Comparison of ENCODE assay signal across 20 cellular contexts in the genomic region with DNA sequence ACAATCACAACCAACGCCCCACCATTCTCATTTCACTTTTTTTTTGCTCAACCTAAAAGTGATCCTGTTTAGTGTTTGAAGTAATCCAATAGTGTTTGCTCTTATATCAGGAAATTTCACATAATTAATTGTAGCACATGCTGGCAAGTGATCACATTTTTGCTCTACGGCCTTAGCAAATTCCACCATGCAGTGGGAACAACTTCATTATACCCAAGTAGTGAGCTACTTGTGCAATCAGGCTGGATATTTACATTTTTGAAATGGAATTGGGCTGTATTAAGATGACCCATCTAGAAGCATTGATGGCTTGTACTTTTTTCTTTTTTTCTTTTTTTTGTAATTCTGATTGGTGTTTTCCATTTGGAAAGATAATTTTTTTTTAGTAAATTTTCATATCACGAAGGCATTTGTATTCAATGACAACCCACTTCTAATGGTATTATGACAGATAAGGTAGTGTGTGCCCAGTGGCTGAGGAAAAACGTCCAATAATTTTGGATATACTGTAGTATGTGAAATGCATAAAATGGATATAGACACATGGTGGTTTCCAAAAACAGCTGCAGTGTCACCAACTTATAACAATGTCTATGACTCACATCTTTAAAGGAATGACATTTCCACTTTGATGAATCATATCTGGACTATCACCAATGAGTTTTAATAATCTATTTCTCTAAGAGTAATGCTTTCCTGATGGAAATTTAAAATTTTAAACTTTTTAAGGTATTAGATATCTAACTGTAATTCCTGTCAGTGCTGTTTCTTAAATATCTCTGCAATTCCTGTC.
A peak's percentile ranks its signal among the peaks of the same experiment; 100 is the strongest.
DNase-seq lines count a peak whose midpoint lies in the region; ATAC-seq, FAIRE-seq and TF ChIP-seq lines count a peak whose summit lies in the region.
"Had no signal": no experiment of that assay in that cellular context is flagged by ENCODE, and none has a peak within 500 bp of the region (broad histone marks: within the 10 kb centered on the region; RNA-seq: fewer than 3 reads in every experiment).

No MANE protein-coding gene starts in this region.

- no peak for DNase-seq in heart left ventricle
- no peak for DNase-seq in left cardiac atrium
- DNase-seq in astrocyte (ENCODE audit: low read depth) = peak; percentile 75
- peak; percentile 71 to 85 for DNase-seq in foreskin fibroblast
- no peak for DNase-seq in transverse colon
- DNase-seq in MM.1S = no peak
- no peak for DNase-seq in NCI-H2196 treated with DMSO at 0.1 percent for 48 hours (lab: John Stamatoyannopoulos, UW; ENCODE audit: unreplicated experiment)
- no peak for DNase-seq in H54 (ENCODE audit: insufficient read length, low spot score)
- DNase-seq: activated CD4-positive, alpha-beta T cell treated with anti-CD3 and anti-CD28 coated beads, Interleukin-2, amount 10 ng/mL, durations not matched to agents 24 days and 14 days; activated T-cell treated with anti-CD3 and anti-CD28 coated beads for 4 hours; GDM1; NCI-H1436; NCI-H2227 treated with DMSO at 0.1 percent for 48 hours; SHP77; small intestine; T1000 had no signal

- H3F3A ChIP-seq in MM.1S (ENCODE audit: insufficient read depth, low read length) = no peaks in the 10 kb centered on the region

- no peak overlapping the region for H3K27ac Mint-ChIP-seq in astrocyte (ENCODE audit: unreplicated experiment)
- H3K27ac Mint-ChIP-seq: activated CD4-positive, alpha-beta T cell treated with anti-CD3 and anti-CD28 coated beads, Interleukin-2, amount 10 ng/mL, durations not matched to agents 24 days and 14 days; activated naive CD8-positive, alpha-beta T cell; stimulated activated memory B cell treated with anti-CD40 and anti-IgM and Interleukin-4, amounts not matched to agents 10 μg/mL and 1 μg/mL and 100 μg/mL, for 72 hours had no signal

- H3K9me3 Mint-ChIP-seq in astrocyte (ENCODE audit: unreplicated experiment) = peaks cover 10% of the 10 kb centered on the region
- H3K9me3 Mint-ChIP-seq: activated CD4-positive, alpha-beta T cell treated with anti-CD3 and anti-CD28 coated beads, Interleukin-2, amount 10 ng/mL, durations not matched to agents 24 days and 14 days had no signal

- peaks cover 6% of the 10 kb centered on the region for H3K36me3 Mint-ChIP-seq in astrocyte (ENCODE audit: low read depth, unreplicated experiment)
- H3K36me3 Mint-ChIP-seq: activated naive CD8-positive, alpha-beta T cell; stimulated activated memory B cell treated with anti-CD40 and anti-IgM and Interleukin-4, amounts not matched to agents 10 μg/mL and 1 μg/mL and 100 μg/mL, for 72 hours had no signal

- TF ChIP-seq CTCF in heart left ventricle (IDR thresholded peaks at IDR 0.05) (no peak), astrocyte (IDR thresholded peaks at IDR 0.05; ENCODE audit: insufficient read depth, low read depth, low read length) (no peak), foreskin fibroblast (IDR thresholded peaks at IDR 0.05; ENCODE audit: low read depth, low read length) (no peak), transverse colon (IDR thresholded peaks at IDR 0.05) (no peak), MM.1S (IDR thresholded peaks at IDR 0.05; ENCODE audit: low read length) (no peak)

- 81 to 89% (median 84%) methylated on average over 4 of the region's 4 CpGs for WGBS in heart left ventricle, 4 donors
- WGBS in transverse colon (ENCODE audit: low coverage in 1 of 2), 2 donors = 68 to 70% methylated on average over 4 of the region's 4 CpGs

- TF ChIP-seq POLR2A in heart left ventricle (IDR thresholded peaks at IDR 0.05) (no peak), transverse colon (IDR thresholded peaks at IDR 0.05) (no peak), H54 (IDR thresholded peaks at IDR 0.05; ENCODE audit: low read depth, low read length) (no peak)

- in situ Hi-C loops in transverse colon (cut with MboI; ENCODE audit: low pct_ligation_motif_present in 1 of 4, low pct_unique_long_range_greater_than_20kb in 1 of 4, low sequenced_read_pairs in 3 of 4) = no loop called here

- intact Hi-C loops in heart left ventricle (cut with DNase I) (loop anchor here in 1 of 10 donors (5.0 kb wide), 1 partner anchor 34 kb away; no protein-coding TSS in a partner anchor), left cardiac atrium (cut with DNase I) (no loop called here), transverse colon (cut with DNase I; ENCODE audit: low total_unique reads) (no loop called here)

- peak overlapping the region; percentile 70 for H3K9ac ChIP-seq in astrocyte (ENCODE audit: low read length)
- no peak overlapping the region for H3K9ac ChIP-seq in MM.1S (ENCODE audit: low read length)

- H3K27ac ChIP-seq in heart left ventricle (peak overlapping the region in 7 of 12 donors; percentile 7 to 73 (median 46)), astrocyte (ENCODE audit: low read depth, low read length) (peak overlapping the region; percentile 89), transverse colon (peak overlapping the region; percentile 33 to 53 (median 43)), MM.1S (ENCODE audit: low read length) (no peak overlapping the region)

- no peaks in the 10 kb centered on the region for H3K27me3 Mint-ChIP-seq in astrocyte (ENCODE audit: low read depth, unreplicated experiment)

- H3K9me3 ChIP-seq in heart left ventricle (peaks cover 0 to 5% (median 0%) of the 10 kb centered on the region in 12 donors), astrocyte (ENCODE audit: insufficient read depth, low read depth, low read length) (no peaks in the 10 kb centered on the region), transverse colon (no peaks in the 10 kb centered on the region), MM.1S (replicated peaks; ENCODE audit: insufficient read depth, low read length) (no peaks in the 10 kb centered on the region)

- H3K4me3 ChIP-seq in heart left ventricle (no peak overlapping the region), astrocyte (ENCODE audit: insufficient read depth, low read depth, low read length) (no peak overlapping the region), foreskin fibroblast (ENCODE audit: low read depth in 1 of 2, low read length in 2 of 2) (no peak overlapping the region), transverse colon (no peak overlapping the region), MM.1S (ENCODE audit: low read length) (no peak overlapping the region)
- H3K4me3 ChIP-seq: K562 had no signal

- H4K20me1 ChIP-seq in astrocyte (ENCODE audit: insufficient read depth, low read length) = no peaks in the 10 kb centered on the region
- no peaks in the 10 kb centered on the region for H4K20me1 ChIP-seq in MM.1S (ENCODE audit: insufficient read depth, low read length)

- no peak overlapping the region for H3K4me3 Mint-ChIP-seq in astrocyte (ENCODE audit: unreplicated experiment)
- H3K4me3 Mint-ChIP-seq: activated CD4-positive, alpha-beta T cell treated with anti-CD3 and anti-CD28 coated beads, Interleukin-2, amount 10 ng/mL, durations not matched to agents 24 days and 14 days; activated naive CD8-positive, alpha-beta T cell; stimulated activated memory B cell treated with anti-CD40 and anti-IgM and Interleukin-4, amounts not matched to agents 10 μg/mL and 1 μg/mL and 100 μg/mL, for 72 hours had no signal

- ATAC-seq in heart left ventricle (peak in 1 of 4 donors; percentile 8), left cardiac atrium (no peak)
- ATAC-seq: K562 had no signal

- H3K79me2 ChIP-seq in astrocyte (ENCODE audit: insufficient read depth, low read length) (no peaks in the 10 kb centered on the region), MM.1S (ENCODE audit: low read length) (no peaks in the 10 kb centered on the region)

- FAIRE-seq in astrocyte (lab: Jason Lieb, UNC) (peak; percentile 32), H54 (lab: Jason Lieb, UNC) (no peak)
- FAIRE-seq: K562, keratinocyte, small intestine had no signal

- H3K27me3 ChIP-seq in heart left ventricle (no peaks in the 10 kb centered on the region), astrocyte (ENCODE audit: insufficient read depth, low read length) (no peaks in the 10 kb centered on the region), transverse colon (no peaks in the 10 kb centered on the region), MM.1S (replicated peaks; ENCODE audit: insufficient read depth, low read length) (no peaks in the 10 kb centered on the region)

- no peak overlapping the region for H2AFZ ChIP-seq in astrocyte (ENCODE audit: low read depth, low read length)
- H2AFZ ChIP-seq in MM.1S (ENCODE audit: low read length) = no peak overlapping the region

- TF ChIP-seq EP300 in transverse colon (IDR thresholded peaks at IDR 0.05; ENCODE audit: low read depth) = no peak

- H3K9me2 ChIP-seq in MM.1S (replicated peaks; ENCODE audit: insufficient read depth, low read length) = no peaks in the 10 kb centered on the region

- H3K4me1 ChIP-seq in heart left ventricle = peaks cover 0 to 18% (median 0%) of the 10 kb centered on the region in 12 donors
- H3K4me1 ChIP-seq in astrocyte (ENCODE audit: insufficient read depth, low read length) = peaks cover 47% of the 10 kb centered on the region
- peaks cover 4 to 17% (median 7%) of the 10 kb centered on the region in 4 donors for H3K4me1 ChIP-seq in transverse colon
- H3K4me1 ChIP-seq in MM.1S (ENCODE audit: low read length) = no peaks in the 10 kb centered on the region

- H3K36me3 ChIP-seq in heart left ventricle (no peaks in the 10 kb centered on the region), astrocyte (ENCODE audit: insufficient read depth, low read length) (no peaks in the 10 kb centered on the region), transverse colon (no peaks in the 10 kb centered on the region), MM.1S (replicated peaks; ENCODE audit: insufficient read depth, low read length) (no peaks in the 10 kb centered on the region)

- H3K4me2 ChIP-seq in astrocyte (ENCODE audit: low read length) (peak overlapping the region; percentile 23), MM.1S (ENCODE audit: low read depth, low read length) (no peak overlapping the region)

- peaks cover 26% of the 10 kb centered on the region for H3K4me1 Mint-ChIP-seq in astrocyte (ENCODE audit: low read depth, unreplicated experiment)
- H3K4me1 Mint-ChIP-seq: activated CD4-positive, alpha-beta T cell treated with anti-CD3 and anti-CD28 coated beads, Interleukin-2, amount 10 ng/mL, durations not matched to agents 24 days and 14 days; stimulated activated memory B cell treated with anti-CD40 and anti-IgM and Interleukin-4, amounts not matched to agents 10 μg/mL and 1 μg/mL and 100 μg/mL, for 72 hours had no signal

Comparison
In these comparisons a context has a peak if more than half of its experiments do, and no peak if none do; other contexts are left out.
1. DNase-seq: peak in astrocyte (single experiment) and foreskin fibroblast (2 of 2); none in heart left ventricle (0 of 5), left cardiac atrium (single experiment), transverse colon (single experiment), MM.1S (single experiment), NCI-H2196 treated with DMSO at 0.1 percent for 48 hours (single experiment) and H54 (single experiment).